In genomic region chr22:45102896-45103420, GRCh38 we compare ENCODE assay signal across 21 cellular contexts.
A peak's percentile ranks its signal among the peaks of the same experiment; 100 is the strongest.
DNase-seq lines count a peak whose midpoint lies in the region; FAIRE-seq and TF ChIP-seq lines count a peak whose summit lies in the region.
"Had no signal": no experiment of that assay in that cellular context is flagged by ENCODE, and none has a peak within 500 bp of the region (broad histone marks: within the 10 kb centered on the region; RNA-seq: fewer than 3 reads in every experiment).

No MANE protein-coding gene starts in this region.

- no peak overlapping the region for H2BK120ac ChIP-seq in trophoblast cell (ENCODE audit: insufficient read depth, low read length, poor library complexity)

- DNase-seq in NB4 (ENCODE audit: low read depth) (peak; percentile 35), chondrocyte (ENCODE audit: low spot score) (peak; percentile 35), posterior vena cava (ENCODE audit: low spot score) (peak; percentile 44), GM19239 (ENCODE audit: insufficient read length, low spot score) (no peak), trophoblast cell (no peak)
- no peak for DNase-seq in T-helper 2 cell treated with Interferon-gamma antibody and Interleukin-4, amounts not matched to agents 5 μg/mL and 100 μg/mL, for 36 hours (ENCODE audit: low spot score)
- DNase-seq: Caco-2; CD4-positive, CD25-positive, alpha-beta regulatory T cell; EL; GOT3; MM.1S; NCI-H1694 treated with DMSO at 0.1 percent for 48 hours; PC-3; RPMI8226; SHP77 treated with DMSO at 0.1 percent for 48 hours; T-helper 17 cell had no signal

- TF ChIP-seq POLR2A in NB4 (IDR thresholded peaks at IDR 0.05; ENCODE audit: extremely low read depth, insufficient read length), result no peak

- H3K14ac ChIP-seq in trophoblast cell (ENCODE audit: low read length), result no peak overlapping the region

- H3K79me2 ChIP-seq in trophoblast cell (ENCODE audit: control insufficient read depth, insufficient read depth, low read length, poor library complexity), result no peaks in the 10 kb centered on the region

- H3K27me3 ChIP-seq in trophoblast cell (ENCODE audit: insufficient read depth, low read length), result no peaks in the 10 kb centered on the region

- H2AFZ ChIP-seq in trophoblast cell (ENCODE audit: insufficient read depth, low read length, poor library complexity), result no peak overlapping the region

- no peak overlapping the region for H3K4me3 ChIP-seq in HEK293 (ENCODE audit: low read depth, low read length)
- H3K4me3 ChIP-seq in NB4 (ENCODE audit: low read depth, low read length), result no peak overlapping the region
- no peak overlapping the region for H3K4me3 ChIP-seq in trophoblast cell (ENCODE audit: low read depth, low read length)

- H3K4ac ChIP-seq in trophoblast cell (ENCODE audit: low read depth, low read length), result no peak overlapping the region

- WGBS in trophoblast cell (ENCODE audit: extremely low coverage, insufficient coverage, insufficient read length), result no CpG with 5 or more reads among the region's 6 CpGs

- peaks cover 8% of the 10 kb centered on the region for H3K4me1 Mint-ChIP-seq in chondrocyte (ENCODE audit: low read depth)
- no peaks in the 10 kb centered on the region for H3K4me1 Mint-ChIP-seq in T-helper 2 cell treated with Interferon-gamma antibody and Interleukin-4, amounts not matched to agents 5 μg/mL and 100 μg/mL, for 36 hours (ENCODE audit: low read depth)

- H3K9ac ChIP-seq in trophoblast cell (ENCODE audit: low read length), result no peak overlapping the region

- H3K27me3 Mint-ChIP-seq in chondrocyte (ENCODE audit: low read depth), result peaks cover 44% of the 10 kb centered on the region
- peaks cover 6% of the 10 kb centered on the region for H3K27me3 Mint-ChIP-seq in T-helper 2 cell treated with Interferon-gamma antibody and Interleukin-4, amounts not matched to agents 5 μg/mL and 100 μg/mL, for 36 hours (ENCODE audit: low read depth)

- intact Hi-C loops in posterior vena cava (cut with DNase I), result no loop called here

- no peaks in the 10 kb centered on the region for H3K79me1 ChIP-seq in trophoblast cell (ENCODE audit: low read length)

- no peaks in the 10 kb centered on the region for H3K9me3 ChIP-seq in HEK293 (ENCODE audit: control insufficient read depth, insufficient read depth, low read depth, low read length)
- no peaks in the 10 kb centered on the region for H3K9me3 ChIP-seq in trophoblast cell (ENCODE audit: insufficient read depth, low read depth, low read length)
- H3K9me3 ChIP-seq: Caco-2 had no signal

- H3K36me3 Mint-ChIP-seq in chondrocyte (ENCODE audit: low read depth), result peaks cover 1% of the 10 kb centered on the region
- no peaks in the 10 kb centered on the region for H3K36me3 Mint-ChIP-seq in T-helper 2 cell treated with Interferon-gamma antibody and Interleukin-4, amounts not matched to agents 5 μg/mL and 100 μg/mL, for 36 hours (ENCODE audit: low read depth)
- H3K36me3 Mint-ChIP-seq: CD4-positive, CD25-positive, alpha-beta regulatory T cell; IgD-negative memory B cell had no signal

- CTCF ChIA-PET in HEK293 (lab: Yijun Ruan, JAX), result interaction anchor here (0.5 to 1.1 kb wide), 4 partner anchors 12 to 181 kb away, joined by 3 to 9 read pairs (median 4); no protein-coding TSS in a partner anchor

- no peak overlapping the region for H2BK12ac ChIP-seq in trophoblast cell (ENCODE audit: low read length)

- H3K27ac Mint-ChIP-seq in chondrocyte (ENCODE audit: unreplicated experiment), result no peak overlapping the region
- H3K27ac Mint-ChIP-seq in T-helper 2 cell treated with Interferon-gamma antibody and Interleukin-4, amounts not matched to agents 5 μg/mL and 100 μg/mL, for 36 hours, result no peak overlapping the region
- H3K27ac Mint-ChIP-seq: T-helper 17 cell had no signal

- H3K9me3 Mint-ChIP-seq in chondrocyte (ENCODE audit: low read depth), result no peaks in the 10 kb centered on the region
- no peaks in the 10 kb centered on the region for H3K9me3 Mint-ChIP-seq in T-helper 2 cell treated with Interferon-gamma antibody and Interleukin-4, amounts not matched to agents 5 μg/mL and 100 μg/mL, for 36 hours
- H3K9me3 Mint-ChIP-seq: IgD-negative memory B cell had no signal

- H3K23ac ChIP-seq in trophoblast cell (ENCODE audit: low read length), result no peak overlapping the region

- H4K8ac ChIP-seq in trophoblast cell (ENCODE audit: low read depth, low read length), result no peak overlapping the region

- H3K36me3 ChIP-seq in HEK293 (ENCODE audit: control insufficient read depth in 2 of 2, insufficient read depth in 1 of 2, low read length in 2 of 2) (no peaks in the 10 kb centered on the region), trophoblast cell (ENCODE audit: control insufficient read depth in 1 of 2, insufficient read depth in 2 of 2, low read length in 2 of 2) (no peaks in the 10 kb centered on the region)

- H3K4me1 ChIP-seq in HEK293 (ENCODE audit: control insufficient read depth, insufficient read depth, low read length) (no peaks in the 10 kb centered on the region), trophoblast cell (ENCODE audit: control insufficient read depth in 1 of 2, insufficient read depth in 2 of 2, low read length in 2 of 2) (no peaks in the 10 kb centered on the region)
- H3K4me1 ChIP-seq: Caco-2 had no signal

- no peak overlapping the region for H4K12ac ChIP-seq in trophoblast cell (ENCODE audit: low read depth, low read length)

- no peak overlapping the region for H2BK5ac ChIP-seq in trophoblast cell (ENCODE audit: low read depth, low read length, poor library complexity)

- FAIRE-seq in GM19239 (lab: Jason Lieb, UNC), result no peak
- FAIRE-seq: GM12891, GM18507, HTR-8/SVneo had no signal

- H3K27ac ChIP-seq in HEK293 (ENCODE audit: extremely low read depth, low read depth, low read length), result no peak overlapping the region
- H3K27ac ChIP-seq in trophoblast cell (ENCODE audit: low read depth, low read length), result no peak overlapping the region

- no peak overlapping the region for H4K91ac ChIP-seq in trophoblast cell (ENCODE audit: low read depth, low read length)

- no peak overlapping the region for H3K4me2 ChIP-seq in trophoblast cell (ENCODE audit: low read length)

- H3K4me3 Mint-ChIP-seq in chondrocyte (ENCODE audit: unreplicated experiment), result no peak overlapping the region
- no peak overlapping the region for H3K4me3 Mint-ChIP-seq in T-helper 2 cell treated with Interferon-gamma antibody and Interleukin-4, amounts not matched to agents 5 μg/mL and 100 μg/mL, for 36 hours
- H3K4me3 Mint-ChIP-seq: CD4-positive, CD25-positive, alpha-beta regulatory T cell; IgD-negative memory B cell; T-helper 17 cell had no signal

- no peak for TF ChIP-seq CTCF in HEK293 (tag by site-specific recombination; IDR thresholded peaks at IDR 0.05)
- TF ChIP-seq CTCF in NB4 (IDR thresholded peaks at IDR 0.05; ENCODE audit: low read depth, low read length), result no peak
- TF ChIP-seq CTCF in chondrocyte (IDR thresholded peaks at IDR 0.05), result no peak

- no peak overlapping the region for H2AK5ac ChIP-seq in trophoblast cell (ENCODE audit: low read length)

- POLR2A ChIA-PET in HEK293 (lab: Yijun Ruan, JAX), result no interaction called here

- no peak overlapping the region for H3K18ac ChIP-seq in trophoblast cell (ENCODE audit: low read length)

TF ChIP-seq in HEK293, 187 proteins besides CTCF, POLR2A, EP300 and RAD21 (continues in another document):
- TF ChIP-seq SCRT1 (tag by site-specific recombination; IDR thresholded peaks at IDR 0.05; ENCODE audit: borderline replicate concordance) (peak; percentile 68; the same call in 1 of the 2 replicates), ZNF366 (tag by site-specific recombination; conservative IDR thresholded peaks at IDR 0.05) (no peak), HOXD13 (CRISPR knock-in tag; IDR thresholded peaks at IDR 0.05; ENCODE audit: borderline replicate concordance) (no peak), PRDM4 (tag by site-specific recombination; IDR thresholded peaks at IDR 0.05) (no peak), ZNF133 (tag by site-specific recombination; IDR thresholded peaks at IDR 0.05) (no peak), ZNF664 (tag by site-specific recombination; IDR thresholded peaks at IDR 0.05) (no peak), ZNF580 (tag by site-specific recombination; IDR thresholded peaks at IDR 0.05) (no peak), PRDM1 (tag by site-specific recombination; IDR thresholded peaks at IDR 0.05) (no peak), ZNF768 (tag by site-specific recombination; IDR thresholded peaks at IDR 0.05) (no peak), ZNF211 (tag by site-specific recombination; IDR thresholded peaks at IDR 0.05; ENCODE audit: low read depth) (no peak)

Comparison
In these comparisons a context has a peak if more than half of its experiments do, and no peak if none do; other contexts are left out.
1. DNase-seq: peak in NB4 (single experiment), chondrocyte (single experiment) and posterior vena cava (single experiment); none in T-helper 2 cell treated with Interferon-gamma antibody and Interleukin-4, amounts not matched to agents 5 μg/mL and 100 μg/mL, for 36 hours (single experiment), GM19239 (single experiment) and trophoblast cell (0 of 2).